8 cellular contexts compared by ENCODE assay signal in the genomic region with DNA sequence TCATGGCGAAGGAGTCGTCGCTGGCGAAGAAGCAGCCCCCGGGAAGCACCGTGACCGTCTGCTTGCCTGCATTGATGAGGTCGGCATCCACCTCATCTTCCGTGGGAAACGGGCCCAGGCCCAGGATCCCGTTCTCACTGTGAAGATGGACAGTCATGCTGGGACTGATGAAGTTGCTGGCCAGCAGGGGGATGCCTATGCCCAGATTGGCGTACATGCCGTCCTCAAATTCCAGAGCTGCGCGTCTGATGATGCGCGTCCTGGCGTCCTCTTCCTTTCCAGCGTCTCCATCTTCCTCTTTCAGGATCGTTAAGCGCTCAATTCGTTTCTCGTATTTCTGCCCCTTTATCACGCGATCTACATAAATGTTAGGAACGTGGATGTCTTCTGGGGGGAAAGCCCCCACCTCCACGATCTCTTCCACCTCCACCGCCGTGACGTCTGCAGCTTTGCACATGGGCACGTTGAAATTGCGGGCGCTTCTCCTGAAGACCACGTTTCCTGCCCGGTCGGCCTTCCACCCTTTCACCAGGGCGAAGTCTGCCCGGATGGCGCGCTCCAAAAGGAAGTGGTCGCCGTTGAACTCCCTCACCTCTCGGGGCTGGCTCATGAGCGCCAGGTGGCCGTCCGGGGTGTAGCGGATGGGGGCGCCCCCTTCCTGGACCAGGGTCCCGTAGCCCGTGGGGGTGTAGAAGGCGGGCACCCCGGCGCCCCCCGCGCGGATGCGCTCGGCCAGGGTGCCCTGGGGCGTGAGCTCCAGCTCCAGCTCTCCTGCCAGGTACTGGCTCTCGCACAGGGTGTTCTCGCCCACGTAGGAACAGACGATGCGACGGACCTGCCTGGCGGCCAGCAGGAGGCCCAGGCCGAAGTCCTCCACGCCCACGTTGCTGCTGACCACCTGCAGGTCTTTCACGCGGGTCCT. TPM values are rescaled to one million over a fixed set of nuclear protein-coding genes. Genes with fewer than 3 reads are reported as not detected.
DNase-seq lines count a peak whose midpoint lies in the region; ATAC-seq and TF ChIP-seq lines count a peak whose summit lies in the region.
"Not testable (repeated sequence)": the region's sequence is repeated elsewhere in the genome, so short reads cannot be mapped to it uniquely, and the experiment has no call there.

No MANE protein-coding gene starts in this region.

- TF ChIP-seq CTCF in CD8-positive, alpha-beta T cell (IDR thresholded peaks at IDR 0.05); endothelial cell (IDR thresholded peaks at IDR 0.05; ENCODE audit: unreplicated experiment); psoas muscle (IDR thresholded peaks at IDR 0.05): not testable (repeated sequence)

- intact Hi-C loops in CD8-positive, alpha-beta T cell (cut with DNase I, micrococcal nuclease); activated CD4-positive, alpha-beta T cell treated with anti-CD3 and anti-CD28 coated beads for 36 hours (cut with DNase I, micrococcal nuclease); psoas muscle (cut with DNase I): not testable (repeated sequence)

- H3K4me3 ChIP-seq in CD8-positive, alpha-beta T cell (ENCODE audit: low read depth, low read length); psoas muscle: not testable (repeated sequence)

- not testable (repeated sequence) for H3K36me3 Mint-ChIP-seq in CD8-positive, alpha-beta T cell; activated CD4-positive, alpha-beta T cell treated with anti-CD3 and anti-CD28 coated beads for 36 hours (ENCODE audit: low read depth); activated naive CD4-positive, alpha-beta T cell treated with anti-CD3 and anti-CD28 coated beads, Interleukin-2, amount 50 U/mL, for 24 hours; endothelial cell (ENCODE audit: low read depth, unreplicated experiment); stimulated activated naive B cell treated with anti-CD40 and anti-IgM and Interleukin-4, amounts not matched to agents 10 μg/mL and 1 μg/mL and 100 μg/mL, for 72 hours

- not testable (repeated sequence) for H3K27me3 ChIP-seq in CD8-positive, alpha-beta T cell (ENCODE audit: insufficient read depth, low read length); psoas muscle (ENCODE audit: insufficient read depth in 3 of 3, low read length in 2 of 3)

- H3K4me1 Mint-ChIP-seq in CD8-positive, alpha-beta T cell (ENCODE audit: low read depth); activated CD4-positive, alpha-beta T cell treated with anti-CD3 and anti-CD28 coated beads for 36 hours; activated naive CD4-positive, alpha-beta T cell treated with anti-CD3 and anti-CD28 coated beads, Interleukin-2, amount 50 U/mL, for 24 hours; endothelial cell (ENCODE audit: unreplicated experiment); stimulated activated naive B cell treated with anti-CD40 and anti-IgM and Interleukin-4, amounts not matched to agents 10 μg/mL and 1 μg/mL and 100 μg/mL, for 72 hours: not testable (repeated sequence)

- ATAC-seq in CD8-positive, alpha-beta T cell: peak; percentile 51
- ATAC-seq in HG03175 (IDR thresholded peaks at IDR 0.05; ENCODE audit: unreplicated experiment) (peak; percentile 46), psoas muscle (peak; percentile 2 to 57 (median 48))
- ATAC-seq in activated CD4-positive, alpha-beta T cell treated with anti-CD3 and anti-CD28 coated beads for 36 hours: peak; percentile 34
- peak; percentile 65 to 67 for ATAC-seq in stimulated activated naive B cell treated with anti-CD40 and anti-IgM and Interleukin-4, amounts not matched to agents 10 μg/mL and 1 μg/mL and 100 μg/mL, for 72 hours (replicated peaks)

- not testable (repeated sequence) for H3K9me3 Mint-ChIP-seq in CD8-positive, alpha-beta T cell; activated CD4-positive, alpha-beta T cell treated with anti-CD3 and anti-CD28 coated beads for 36 hours (ENCODE audit: low read depth); activated naive CD4-positive, alpha-beta T cell treated with anti-CD3 and anti-CD28 coated beads, Interleukin-2, amount 50 U/mL, for 24 hours; endothelial cell (ENCODE audit: unreplicated experiment); stimulated activated naive B cell treated with anti-CD40 and anti-IgM and Interleukin-4, amounts not matched to agents 10 μg/mL and 1 μg/mL and 100 μg/mL, for 72 hours

- H3K36me3 ChIP-seq in CD8-positive, alpha-beta T cell (ENCODE audit: insufficient read depth, low read length); psoas muscle (ENCODE audit: insufficient read depth in 1 of 2, low read depth in 1 of 2): not testable (repeated sequence)

- H3K9me3 ChIP-seq in CD8-positive, alpha-beta T cell (ENCODE audit: low read length); psoas muscle: not testable (repeated sequence)

- H3K4me1 ChIP-seq in CD8-positive, alpha-beta T cell (ENCODE audit: insufficient read depth, low read length); psoas muscle: not testable (repeated sequence)

- CTCF ChIA-PET in CD8-positive, alpha-beta T cell (lab: Charles Lee); activated CD4-positive, alpha-beta T cell treated with anti-CD3 and anti-CD28 coated beads for 36 hours (lab: Charles Lee): not testable (repeated sequence)

- not testable (repeated sequence) for H3K27ac ChIP-seq in CD8-positive, alpha-beta T cell (ENCODE audit: low read depth, low read length); psoas muscle

- H3K4me3 Mint-ChIP-seq in CD8-positive, alpha-beta T cell: peak overlapping the region; percentile 35
- peak overlapping the region; percentile 38 for H3K4me3 Mint-ChIP-seq in activated CD4-positive, alpha-beta T cell treated with anti-CD3 and anti-CD28 coated beads for 36 hours
- H3K4me3 Mint-ChIP-seq in activated naive CD4-positive, alpha-beta T cell treated with anti-CD3 and anti-CD28 coated beads, Interleukin-2, amount 50 U/mL, for 24 hours: peak overlapping the region; percentile 65
- H3K4me3 Mint-ChIP-seq in endothelial cell (ENCODE audit: unreplicated experiment): peak overlapping the region; percentile 68
- H3K4me3 Mint-ChIP-seq in stimulated activated naive B cell treated with anti-CD40 and anti-IgM and Interleukin-4, amounts not matched to agents 10 μg/mL and 1 μg/mL and 100 μg/mL, for 72 hours: peak overlapping the region; percentile 72 to 73

- H3K27me3 Mint-ChIP-seq in CD8-positive, alpha-beta T cell (ENCODE audit: low read depth); activated CD4-positive, alpha-beta T cell treated with anti-CD3 and anti-CD28 coated beads for 36 hours; activated naive CD4-positive, alpha-beta T cell treated with anti-CD3 and anti-CD28 coated beads, Interleukin-2, amount 50 U/mL, for 24 hours; endothelial cell (ENCODE audit: unreplicated experiment); stimulated activated naive B cell treated with anti-CD40 and anti-IgM and Interleukin-4, amounts not matched to agents 10 μg/mL and 1 μg/mL and 100 μg/mL, for 72 hours: not testable (repeated sequence)

- not testable (repeated sequence) for DNase-seq in CD8-positive, alpha-beta T cell; endothelial cell (ENCODE audit: low spot score); psoas muscle
- DNase-seq in activated CD4-positive, alpha-beta T cell treated with anti-CD3 and anti-CD28 coated beads for 36 hours: peak; percentile 66
- DNase-seq in left kidney (ENCODE audit: low read depth, low spot score): peak; percentile 56
- peak; percentile 76 for DNase-seq in stimulated activated naive B cell treated with anti-CD40 and anti-IgM and Interleukin-4, amounts not matched to agents 10 μg/mL and 1 μg/mL and 100 μg/mL, for 72 hours

- WGBS in psoas muscle, 3 donors: 30 to 35% (median 34%) methylated on average over 11 to 21 of the region's 71 CpGs

- POLR2A ChIA-PET in CD8-positive, alpha-beta T cell (lab: Charles Lee); activated CD4-positive, alpha-beta T cell treated with anti-CD3 and anti-CD28 coated beads for 36 hours (lab: Charles Lee): not testable (repeated sequence)

- not testable (repeated sequence) for H3K27ac Mint-ChIP-seq in CD8-positive, alpha-beta T cell; activated CD4-positive, alpha-beta T cell treated with anti-CD3 and anti-CD28 coated beads for 36 hours; activated naive CD4-positive, alpha-beta T cell treated with anti-CD3 and anti-CD28 coated beads, Interleukin-2, amount 50 U/mL, for 24 hours; endothelial cell (ENCODE audit: unreplicated experiment)
- H3K27ac Mint-ChIP-seq in stimulated activated naive B cell treated with anti-CD40 and anti-IgM and Interleukin-4, amounts not matched to agents 10 μg/mL and 1 μg/mL and 100 μg/mL, for 72 hours: peak overlapping the region; percentile 89

RNA-seq across cellular contexts. Expression of a gene that starts 0.8 kb away (rescaled TPM):
- under 1 TPM; 0.83 to 0.95 TPM for total RNA-seq in CD8-positive, alpha-beta T cell
- total RNA-seq in activated CD4-positive, alpha-beta T cell treated with anti-CD3 and anti-CD28 coated beads for 36 hours: 1 to 10 TPM in 1 of 2 experiments, under 1 TPM in 1; 0.49 to 1.5 TPM
- total RNA-seq in endothelial cell (ENCODE audit: unreplicated experiment): 0.36 TPM
- total RNA-seq in psoas muscle: under 1 TPM in 3 of 4 donors, not detected in 1; 0.23 to 0.48 (median 0.34) TPM
- polyA plus RNA-seq in psoas muscle: under 1 TPM in 2 of 3 donors, not detected in 1; 0.03 to 0.16 TPM

RNA-seq across cellular contexts. Expression of a gene that starts 18.3 kb away (rescaled TPM):
- under 1 TPM; 0.19 to 0.24 TPM for total RNA-seq in CD8-positive, alpha-beta T cell
- total RNA-seq in activated CD4-positive, alpha-beta T cell treated with anti-CD3 and anti-CD28 coated beads for 36 hours: under 1 TPM; 0.21 to 0.28 TPM
- total RNA-seq in endothelial cell (ENCODE audit: unreplicated experiment) (0.10 TPM), psoas muscle (under 1 TPM; 0.15 to 0.25 (median 0.17) TPM)
- under 1 TPM; 0.06 to 0.11 (median 0.08) TPM for polyA plus RNA-seq in psoas muscle

RNA-seq across cellular contexts. Expression of a gene that starts 31.7 kb away (rescaled TPM):
- total RNA-seq in CD8-positive, alpha-beta T cell: 10 to 100 TPM; 43.6 to 46.7 TPM
- total RNA-seq in activated CD4-positive, alpha-beta T cell treated with anti-CD3 and anti-CD28 coated beads for 36 hours: 10 to 100 TPM; 55.3 to 70.4 TPM
- 38.1 TPM for total RNA-seq in endothelial cell (ENCODE audit: unreplicated experiment)
- total RNA-seq in psoas muscle: 10 to 100 TPM; 23.5 to 34.3 (median 33.2) TPM
- polyA plus RNA-seq in psoas muscle: 10 to 100 TPM; 44.5 to 53.2 (median 49.4) TPM
